In the genomic region with DNA sequence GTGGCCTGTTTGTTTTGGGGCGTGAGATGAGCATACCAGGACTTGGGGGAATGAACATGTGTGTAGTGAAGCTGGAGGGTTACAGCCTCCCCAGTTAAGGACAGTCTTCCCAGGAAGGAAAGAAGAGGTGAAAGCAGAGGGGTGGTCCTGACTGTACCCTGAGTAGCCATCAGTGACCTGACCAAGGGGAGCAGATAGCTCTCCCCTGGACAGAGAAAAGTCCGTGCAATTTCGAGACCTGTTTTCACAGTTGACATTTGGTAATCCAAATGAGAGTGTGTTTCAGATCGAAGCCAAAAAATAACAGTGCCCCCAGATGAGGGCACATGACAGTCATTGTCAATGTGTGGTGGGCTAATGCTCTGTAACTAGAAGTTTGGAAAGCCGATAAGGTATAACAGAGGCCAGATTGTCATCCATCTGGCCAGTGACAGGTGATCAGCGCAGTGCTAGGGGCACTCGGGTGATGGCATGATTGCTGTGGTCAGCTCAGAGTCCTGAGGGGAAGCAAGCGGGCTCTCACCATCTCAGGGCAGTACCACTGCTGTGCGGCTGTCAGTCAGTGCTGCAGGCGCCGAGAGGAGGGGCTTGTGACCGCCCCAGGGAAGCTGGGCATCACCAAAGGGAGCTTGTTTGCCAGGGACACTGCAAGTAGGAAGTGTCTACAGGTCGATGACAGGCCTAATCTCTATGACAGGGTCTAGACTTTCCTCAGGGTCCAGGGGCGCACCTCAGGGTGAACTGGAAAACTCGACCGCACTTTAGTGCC, we compare ENCODE assay signal across 8 cellular contexts. TPM values are rescaled to one million over a fixed set of nuclear protein-coding genes. Genes with fewer than 3 reads are reported as not detected.
A peak's percentile ranks its signal among the peaks of the same experiment; 100 is the strongest.
DNase-seq lines count a peak whose midpoint lies in the region; ATAC-seq and TF ChIP-seq lines count a peak whose summit lies in the region.

No MANE protein-coding gene starts in this region.

- H3K36me3 Mint-ChIP-seq in activated CD4-positive, alpha-beta T cell treated with anti-CD3 and anti-CD28 coated beads, Interleukin-2, amount 10 ng/mL, durations not matched to agents 24 days and 14 days (ENCODE audit: low read depth): peaks cover 68% of the 10 kb centered on the region

- intact Hi-C loops in activated CD4-positive, alpha-beta T cell treated with anti-CD3 and anti-CD28 coated beads, Interleukin-2, amount 10 ng/mL, durations not matched to agents 24 days and 14 days (cut with micrococcal nuclease): loop anchor here (1.0 to 5.0 kb wide), 2 partner anchors 44 to 458 kb away; partner anchors contain the start of gene ANKRD40
- intact Hi-C loops in sciatic nerve (cut with DNase I): no loop called here

- peaks cover 55% of the 10 kb centered on the region for H3K36me3 ChIP-seq in SK-N-MC (ENCODE audit: insufficient read depth, low read length)
- peaks cover 16% of the 10 kb centered on the region for H3K36me3 ChIP-seq in fibroblast of lung (ENCODE audit: control insufficient read depth, insufficient read depth, low read length)

- H4K20me1 ChIP-seq in fibroblast of lung (ENCODE audit: control insufficient read depth, extremely low read depth, insufficient read depth, low read length): no peaks in the 10 kb centered on the region

- H3K4me3 Mint-ChIP-seq in activated CD4-positive, alpha-beta T cell treated with anti-CD3 and anti-CD28 coated beads, Interleukin-2, amount 10 ng/mL, durations not matched to agents 24 days and 14 days: peak overlapping the region; percentile 88

- H2AFZ ChIP-seq in fibroblast of lung (ENCODE audit: low read length): no peak overlapping the region

- H3K27ac Mint-ChIP-seq in activated CD4-positive, alpha-beta T cell treated with anti-CD3 and anti-CD28 coated beads, Interleukin-2, amount 10 ng/mL, durations not matched to agents 24 days and 14 days: peak overlapping the region; percentile 97

- H3K27me3 ChIP-seq in fibroblast of lung (ENCODE audit: control insufficient read depth, insufficient read depth, low read length): no peaks in the 10 kb centered on the region

- peak overlapping the region; percentile 96; the same call in 1 of the 2 replicates for H3K4me3 ChIP-seq in SK-N-MC
- H3K4me3 ChIP-seq in fibroblast of lung (replicated peaks in 1 of 4; ENCODE audit: control extremely low read depth in 1 of 4, insufficient read depth in 1 of 4, low read depth in 3 of 4, low read length in 4 of 4): peak overlapping the region in 2 of 4 experiments; percentile 75 to 92

- ATAC-seq in sciatic nerve (peak; percentile 14), HG03571 (IDR thresholded peaks at IDR 0.05; ENCODE audit: unreplicated experiment) (no peak), GM18498 (IDR thresholded peaks at IDR 0.05; ENCODE audit: unreplicated experiment) (no peak), GM21825 (IDR thresholded peaks at IDR 0.05; ENCODE audit: unreplicated experiment) (no peak)

- DNase-seq in activated CD4-positive, alpha-beta T cell treated with anti-CD3 and anti-CD28 coated beads, Interleukin-2, amount 10 ng/mL, durations not matched to agents 24 days and 14 days: no peak
- DNase-seq in activated CD4-positive, alpha-beta T cell treated with anti-CD3 and anti-CD28 coated beads for 1 hour: no peak
- DNase-seq in SK-N-MC (ENCODE audit: low read depth, low spot score) (no peak), fibroblast of lung (ENCODE audit: low read depth in 2 of 2) (peak in 1 of 2 donors; percentile 13), sciatic nerve (ENCODE audit: low spot score) (no peak)

- TF ChIP-seq CTCF in fibroblast of lung (conservative IDR thresholded peaks at IDR 0.05 in 1 of 2, IDR thresholded peaks at IDR 0.05 in 1 of 2; ENCODE audit: low read depth in 1 of 2, low read length in 2 of 2): no peak

- peaks cover 28% of the 10 kb centered on the region for H3K4me1 Mint-ChIP-seq in activated CD4-positive, alpha-beta T cell treated with anti-CD3 and anti-CD28 coated beads, Interleukin-2, amount 10 ng/mL, durations not matched to agents 24 days and 14 days

- H3K79me2 ChIP-seq in fibroblast of lung (ENCODE audit: control insufficient read depth, insufficient read depth, low read length): peaks cover 17% of the 10 kb centered on the region

- no peak overlapping the region for H3K27ac ChIP-seq in SK-N-MC
- H3K27ac ChIP-seq in fibroblast of lung (ENCODE audit: insufficient read depth, low read length): peak overlapping the region; percentile 95

- no peaks in the 10 kb centered on the region for H3K9me3 Mint-ChIP-seq in activated CD4-positive, alpha-beta T cell treated with anti-CD3 and anti-CD28 coated beads, Interleukin-2, amount 10 ng/mL, durations not matched to agents 24 days and 14 days

- H3K27me3 Mint-ChIP-seq in activated CD4-positive, alpha-beta T cell treated with anti-CD3 and anti-CD28 coated beads, Interleukin-2, amount 10 ng/mL, durations not matched to agents 24 days and 14 days: no peaks in the 10 kb centered on the region

- H3K9me3 ChIP-seq in SK-N-MC (ENCODE audit: low read depth, low read length) (no peaks in the 10 kb centered on the region), fibroblast of lung (ENCODE audit: control insufficient read depth, insufficient read depth, low read depth, low read length) (no peaks in the 10 kb centered on the region)

- H3K9ac ChIP-seq in SK-N-MC (ENCODE audit: insufficient read length) (no peak overlapping the region), fibroblast of lung (ENCODE audit: insufficient read depth, low read length) (no peak overlapping the region)

- H3K4me2 ChIP-seq in fibroblast of lung (ENCODE audit: extremely low read depth, insufficient read depth, low read length): peak overlapping the region; percentile 97

- H3K4me1 ChIP-seq in fibroblast of lung (ENCODE audit: control insufficient read depth, extremely low read depth, insufficient read depth, low read length): peaks cover 9% of the 10 kb centered on the region

RNA-seq across cellular contexts. Expression of gene NME2, which starts 1.1 kb away (rescaled TPM):
- total RNA-seq in activated CD4-positive, alpha-beta T cell treated with anti-CD3 and anti-CD28 coated beads, Interleukin-2, amount 10 ng/mL, durations not matched to agents 24 days and 14 days: 752 and 795 TPM in 2 replicates
- total RNA-seq in fibroblast of lung (686 and 799 TPM in 2 replicates), sciatic nerve (250 TPM)
- polyA plus RNA-seq in fibroblast of lung: 605 and 802 TPM in 2 replicates
- polyA plus RNA-seq in fibroblast of lung (2012): 958 and 1,142 TPM in 2 replicates
- 153 and 154 TPM in 2 replicates for polyA minus RNA-seq in fibroblast of lung (ENCODE audit: low replicate concordance)

RNA-seq across cellular contexts. Expression of gene NME1, which starts 11.7 kb away (rescaled TPM):
- 447 and 455 TPM in 2 replicates for total RNA-seq in activated CD4-positive, alpha-beta T cell treated with anti-CD3 and anti-CD28 coated beads, Interleukin-2, amount 10 ng/mL, durations not matched to agents 24 days and 14 days
- 75.8 and 108 TPM in 2 replicates for total RNA-seq in fibroblast of lung
- polyA plus RNA-seq in fibroblast of lung: 220 and 374 TPM in 2 replicates
- polyA plus RNA-seq in fibroblast of lung (2012): 177 and 290 TPM in 2 replicates
- 29.2 and 47.8 TPM in 2 replicates for polyA minus RNA-seq in fibroblast of lung (ENCODE audit: low replicate concordance)
- total RNA-seq in sciatic nerve: 25.6 TPM

RNA-seq across cellular contexts. Expression of gene SPAG9, which starts 44.4 kb away (rescaled TPM):
- total RNA-seq in activated CD4-positive, alpha-beta T cell treated with anti-CD3 and anti-CD28 coated beads, Interleukin-2, amount 10 ng/mL, durations not matched to agents 24 days and 14 days: 47.5 and 47.7 TPM in 2 replicates
- total RNA-seq in fibroblast of lung: 100 and 126 TPM in 2 replicates
- 41.4 and 49.8 TPM in 2 replicates for polyA plus RNA-seq in fibroblast of lung
- polyA plus RNA-seq in fibroblast of lung (2012): 39.5 and 46.0 TPM in 2 replicates
- 21.7 and 60.8 TPM in 2 replicates for polyA minus RNA-seq in fibroblast of lung (ENCODE audit: low replicate concordance)
- total RNA-seq in sciatic nerve: 233 TPM
